ENCODE assay signal across 1 cellular context in the genomic region with DNA sequence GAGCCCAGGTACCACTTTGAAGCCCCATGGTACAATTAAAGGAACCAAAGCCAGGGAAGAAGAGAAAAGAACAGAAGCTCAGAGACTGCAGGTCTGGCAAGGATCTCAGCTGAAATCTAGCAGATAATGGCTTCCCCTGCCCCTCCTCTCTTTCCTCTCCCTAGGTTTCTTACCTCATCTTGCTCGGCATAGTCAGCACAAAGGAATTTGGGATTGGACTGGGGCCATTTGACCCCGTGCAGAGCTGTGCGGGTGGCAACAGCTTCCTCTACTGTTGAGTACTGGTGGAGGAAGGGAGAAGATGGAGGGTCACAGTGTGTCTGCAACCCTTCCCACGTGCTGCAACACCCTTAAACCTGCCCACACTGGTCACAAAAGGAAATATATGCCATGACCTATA.
TF ChIP-seq lines count a peak whose summit lies in the region.

No MANE protein-coding gene starts in this region.

TF ChIP-seq in HEK293, 187 proteins besides CTCF, POLR2A, EP300 and RAD21 (continued from another document and continues in another):
- TF ChIP-seq, protein P1, sequence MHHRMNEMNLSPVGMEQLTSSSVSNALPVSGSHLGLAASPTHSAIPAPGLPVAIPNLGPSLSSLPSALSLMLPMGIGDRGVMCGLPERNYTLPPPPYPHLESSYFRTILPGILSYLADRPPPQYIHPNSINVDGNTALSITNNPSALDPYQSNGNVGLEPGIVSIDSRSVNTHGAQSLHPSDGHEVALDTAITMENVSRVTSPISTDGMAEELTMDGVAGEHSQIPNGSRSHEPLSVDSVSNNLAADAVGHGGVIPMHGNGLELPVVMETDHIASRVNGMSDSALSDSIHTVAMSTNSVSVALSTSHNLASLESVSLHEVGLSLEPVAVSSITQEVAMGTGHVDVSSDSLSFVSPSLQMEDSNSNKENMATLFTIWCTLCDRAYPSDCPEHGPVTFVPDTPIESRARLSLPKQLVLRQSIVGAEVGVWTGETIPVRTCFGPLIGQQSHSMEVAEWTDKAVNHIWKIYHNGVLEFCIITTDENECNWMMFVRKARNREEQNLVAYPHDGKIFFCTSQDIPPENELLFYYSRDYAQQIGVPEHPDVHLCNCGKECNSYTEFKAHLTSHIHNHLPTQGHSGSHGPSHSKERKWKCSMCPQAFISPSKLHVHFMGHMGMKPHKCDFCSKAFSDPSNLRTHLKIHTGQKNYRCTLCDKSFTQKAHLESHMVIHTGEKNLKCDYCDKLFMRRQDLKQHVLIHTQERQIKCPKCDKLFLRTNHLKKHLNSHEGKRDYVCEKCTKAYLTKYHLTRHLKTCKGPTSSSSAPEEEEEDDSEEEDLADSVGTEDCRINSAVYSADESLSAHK (tag by site-specific recombination; IDR thresholded peaks at IDR 0.05), result no peak
- TF ChIP-seq ZNF211 (tag by site-specific recombination; IDR thresholded peaks at IDR 0.05; ENCODE audit: low read depth) (no peak), ZNF510 (tag by site-specific recombination; IDR thresholded peaks at IDR 0.05; ENCODE audit: insufficient replicate concordance) (no peak), ZNF571 (tag by site-specific recombination; IDR thresholded peaks at IDR 0.05) (no peak), ZNF830 (tag by site-specific recombination; IDR thresholded peaks at IDR 0.05; ENCODE audit: low read depth) (no peak), ZBTB1 (tag by site-specific recombination; IDR thresholded peaks at IDR 0.05) (no peak), GLI2 (tag by site-specific recombination; IDR thresholded peaks at IDR 0.05; ENCODE audit: borderline replicate concordance, low read depth) (no peak), ZNF23 (tag by site-specific recombination; IDR thresholded peaks at IDR 0.05; ENCODE audit: borderline replicate concordance) (no peak), ZNF2 (tag by site-specific recombination; IDR thresholded peaks at IDR 0.05) (peak; percentile 65; the same call in 1 of the 2 replicates), ZNF529 (tag by site-specific recombination; IDR thresholded peaks at IDR 0.05; ENCODE audit: insufficient replicate concordance) (no peak), ZNF146 (tag by site-specific recombination; IDR thresholded peaks at IDR 0.05) (no peak), ZNF354C (tag by site-specific recombination; IDR thresholded peaks at IDR 0.05; ENCODE audit: borderline replicate concordance, low read depth) (no peak), ZNF174 (tag by site-specific recombination; IDR thresholded peaks at IDR 0.05) (no peak), ZNF394 (tag by site-specific recombination; IDR thresholded peaks at IDR 0.05; ENCODE audit: borderline replicate concordance) (peak; percentile 58; the same call in 1 of the 2 replicates), ZSCAN16 (tag by site-specific recombination; IDR thresholded peaks at IDR 0.05) (no peak), ZBTB7A (tag by site-specific recombination; IDR thresholded peaks at IDR 0.05; ENCODE audit: low read depth) (no peak), ZNF473 (tag by site-specific recombination; IDR thresholded peaks at IDR 0.05) (no peak), PRDM1 (tag by site-specific recombination; IDR thresholded peaks at IDR 0.05) (no peak), ZNF202 (tag by site-specific recombination; IDR thresholded peaks at IDR 0.05; ENCODE audit: borderline replicate concordance) (no peak), KLF17 (tag by site-specific recombination; IDR thresholded peaks at IDR 0.05) (peak; percentile 46; the same call in 1 of the 2 replicates), ZNF677 (tag by site-specific recombination; IDR thresholded peaks at IDR 0.05) (no peak), KLF8 (tag by site-specific recombination; IDR thresholded peaks at IDR 0.05) (peak; percentile 57), BCL11B (tag by site-specific recombination; IDR thresholded peaks at IDR 0.05; ENCODE audit: low read depth) (no peak), ZNF391 (tag by site-specific recombination; IDR thresholded peaks at IDR 0.05; ENCODE audit: borderline replicate concordance, low read depth) (no peak), ZNF626 (tag by site-specific recombination; IDR thresholded peaks at IDR 0.05) (no peak), ZNF266 (tag by site-specific recombination; IDR thresholded peaks at IDR 0.05; ENCODE audit: low read depth) (no peak), EGR2 (tag by site-specific recombination; IDR thresholded peaks at IDR 0.05; ENCODE audit: low read depth) (peak; percentile 41; the same call in 1 of the 2 replicates), ZNF629 (tag by site-specific recombination; IDR thresholded peaks at IDR 0.05) (peak; percentile 87), ZNF433 (tag by site-specific recombination; IDR thresholded peaks at IDR 0.05; ENCODE audit: low read depth) (no peak), SP3 (tag by site-specific recombination; IDR thresholded peaks at IDR 0.05) (no peak), ZBTB26 (tag by site-specific recombination; optimal IDR thresholded peaks at IDR 0.05) (no peak), ZNF600 (tag by site-specific recombination; IDR thresholded peaks at IDR 0.05) (no peak), ZFHX2 (tag by site-specific recombination; conservative IDR thresholded peaks at IDR 0.05) (peak; percentile 63), ZNF18 (tag by site-specific recombination; IDR thresholded peaks at IDR 0.05) (no peak), ZNF560 (tag by site-specific recombination; IDR thresholded peaks at IDR 0.05; ENCODE audit: borderline replicate concordance) (no peak), BCL11A (tag by site-specific recombination; IDR thresholded peaks at IDR 0.05; ENCODE audit: low read depth) (0 out of 2 replicates have a peak, but pooled peaks have one; percentile 46), ZNF157 (tag by site-specific recombination; IDR thresholded peaks at IDR 0.05) (no peak)
- TF ChIP-seq, protein P2, sequence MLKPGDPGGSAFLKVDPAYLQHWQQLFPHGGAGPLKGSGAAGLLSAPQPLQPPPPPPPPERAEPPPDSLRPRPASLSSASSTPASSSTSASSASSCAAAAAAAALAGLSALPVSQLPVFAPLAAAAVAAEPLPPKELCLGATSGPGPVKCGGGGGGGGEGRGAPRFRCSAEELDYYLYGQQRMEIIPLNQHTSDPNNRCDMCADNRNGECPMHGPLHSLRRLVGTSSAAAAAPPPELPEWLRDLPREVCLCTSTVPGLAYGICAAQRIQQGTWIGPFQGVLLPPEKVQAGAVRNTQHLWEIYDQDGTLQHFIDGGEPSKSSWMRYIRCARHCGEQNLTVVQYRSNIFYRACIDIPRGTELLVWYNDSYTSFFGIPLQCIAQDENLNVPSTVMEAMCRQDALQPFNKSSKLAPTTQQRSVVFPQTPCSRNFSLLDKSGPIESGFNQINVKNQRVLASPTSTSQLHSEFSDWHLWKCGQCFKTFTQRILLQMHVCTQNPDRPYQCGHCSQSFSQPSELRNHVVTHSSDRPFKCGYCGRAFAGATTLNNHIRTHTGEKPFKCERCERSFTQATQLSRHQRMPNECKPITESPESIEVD (tag by site-specific recombination; IDR thresholded peaks at IDR 0.05), result no peak
- TF ChIP-seq, protein P3, sequence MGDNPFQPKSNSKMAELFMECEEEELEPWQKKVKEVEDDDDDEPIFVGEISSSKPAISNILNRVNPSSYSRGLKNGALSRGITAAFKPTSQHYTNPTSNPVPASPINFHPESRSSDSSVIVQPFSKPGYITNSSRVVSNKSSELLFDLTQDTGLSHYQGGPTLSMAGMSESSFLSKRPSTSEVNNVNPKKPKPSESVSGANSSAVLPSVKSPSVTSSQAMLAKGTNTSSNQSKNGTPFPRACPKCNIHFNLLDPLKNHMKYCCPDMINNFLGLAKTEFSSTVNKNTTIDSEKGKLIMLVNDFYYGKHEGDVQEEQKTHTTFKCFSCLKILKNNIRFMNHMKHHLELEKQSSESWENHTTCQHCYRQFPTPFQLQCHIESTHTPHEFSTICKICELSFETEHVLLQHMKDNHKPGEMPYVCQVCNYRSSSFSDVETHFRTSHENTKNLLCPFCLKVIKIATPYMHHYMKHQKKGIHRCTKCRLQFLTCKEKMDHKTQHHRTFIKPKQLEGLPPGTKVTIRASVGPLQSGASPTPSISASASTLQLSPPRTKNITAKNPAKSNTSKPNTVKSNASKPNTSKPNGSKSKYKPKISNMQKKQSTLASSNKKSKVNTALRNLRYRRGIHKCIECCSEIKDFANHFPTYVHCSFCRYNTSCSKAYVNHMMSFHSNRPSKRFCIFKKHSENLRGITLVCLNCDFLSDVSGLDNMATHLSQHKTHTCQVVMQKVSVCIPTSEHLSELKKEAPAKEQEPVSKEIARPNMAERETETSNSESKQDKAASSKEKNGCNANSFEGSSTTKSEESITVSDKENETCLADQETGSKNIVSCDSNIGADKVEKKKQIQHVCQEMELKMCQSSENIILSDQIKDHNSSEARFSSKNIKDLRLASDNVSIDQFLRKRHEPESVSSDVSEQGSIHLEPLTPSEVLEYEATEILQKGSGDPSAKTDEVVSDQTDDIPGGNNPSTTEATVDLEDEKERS (tag by site-specific recombination; IDR thresholded peaks at IDR 0.05), result no peak
- TF ChIP-seq, protein P4, sequence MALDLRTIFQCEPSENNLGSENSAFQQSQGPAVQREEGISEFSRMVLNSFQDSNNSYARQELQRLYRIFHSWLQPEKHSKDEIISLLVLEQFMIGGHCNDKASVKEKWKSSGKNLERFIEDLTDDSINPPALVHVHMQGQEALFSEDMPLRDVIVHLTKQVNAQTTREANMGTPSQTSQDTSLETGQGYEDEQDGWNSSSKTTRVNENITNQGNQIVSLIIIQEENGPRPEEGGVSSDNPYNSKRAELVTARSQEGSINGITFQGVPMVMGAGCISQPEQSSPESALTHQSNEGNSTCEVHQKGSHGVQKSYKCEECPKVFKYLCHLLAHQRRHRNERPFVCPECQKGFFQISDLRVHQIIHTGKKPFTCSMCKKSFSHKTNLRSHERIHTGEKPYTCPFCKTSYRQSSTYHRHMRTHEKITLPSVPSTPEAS (tag by site-specific recombination; IDR thresholded peaks at IDR 0.05), result no peak
- TF ChIP-seq, protein P5, sequence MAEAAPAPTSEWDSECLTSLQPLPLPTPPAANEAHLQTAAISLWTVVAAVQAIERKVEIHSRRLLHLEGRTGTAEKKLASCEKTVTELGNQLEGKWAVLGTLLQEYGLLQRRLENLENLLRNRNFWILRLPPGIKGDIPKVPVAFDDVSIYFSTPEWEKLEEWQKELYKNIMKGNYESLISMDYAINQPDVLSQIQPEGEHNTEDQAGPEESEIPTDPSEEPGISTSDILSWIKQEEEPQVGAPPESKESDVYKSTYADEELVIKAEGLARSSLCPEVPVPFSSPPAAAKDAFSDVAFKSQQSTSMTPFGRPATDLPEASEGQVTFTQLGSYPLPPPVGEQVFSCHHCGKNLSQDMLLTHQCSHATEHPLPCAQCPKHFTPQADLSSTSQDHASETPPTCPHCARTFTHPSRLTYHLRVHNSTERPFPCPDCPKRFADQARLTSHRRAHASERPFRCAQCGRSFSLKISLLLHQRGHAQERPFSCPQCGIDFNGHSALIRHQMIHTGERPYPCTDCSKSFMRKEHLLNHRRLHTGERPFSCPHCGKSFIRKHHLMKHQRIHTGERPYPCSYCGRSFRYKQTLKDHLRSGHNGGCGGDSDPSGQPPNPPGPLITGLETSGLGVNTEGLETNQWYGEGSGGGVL (tag by site-specific recombination; IDR thresholded peaks at IDR 0.05), result peak; percentile 44; the same call in 1 of the 2 replicates
- TF ChIP-seq, protein P6, sequence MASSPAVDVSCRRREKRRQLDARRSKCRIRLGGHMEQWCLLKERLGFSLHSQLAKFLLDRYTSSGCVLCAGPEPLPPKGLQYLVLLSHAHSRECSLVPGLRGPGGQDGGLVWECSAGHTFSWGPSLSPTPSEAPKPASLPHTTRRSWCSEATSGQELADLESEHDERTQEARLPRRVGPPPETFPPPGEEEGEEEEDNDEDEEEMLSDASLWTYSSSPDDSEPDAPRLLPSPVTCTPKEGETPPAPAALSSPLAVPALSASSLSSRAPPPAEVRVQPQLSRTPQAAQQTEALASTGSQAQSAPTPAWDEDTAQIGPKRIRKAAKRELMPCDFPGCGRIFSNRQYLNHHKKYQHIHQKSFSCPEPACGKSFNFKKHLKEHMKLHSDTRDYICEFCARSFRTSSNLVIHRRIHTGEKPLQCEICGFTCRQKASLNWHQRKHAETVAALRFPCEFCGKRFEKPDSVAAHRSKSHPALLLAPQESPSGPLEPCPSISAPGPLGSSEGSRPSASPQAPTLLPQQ (tag by site-specific recombination; IDR thresholded peaks at IDR 0.05), result peak; percentile 45
